10 cellular contexts compared by ENCODE assay signal in genomic region chr17:78882546-78883089, GRCh38. TPM values are rescaled to one million over a fixed set of nuclear protein-coding genes. Genes with fewer than 3 reads are reported as not detected.
A peak's percentile ranks its signal among the peaks of the same experiment; 100 is the strongest.
DNase-seq lines count a peak whose midpoint lies in the region; ATAC-seq and TF ChIP-seq lines count a peak whose summit lies in the region.
"Had no signal": no experiment of that assay in that cellular context is flagged by ENCODE, and none has a peak within 500 bp of the region (broad histone marks: within the 10 kb centered on the region; RNA-seq: fewer than 3 reads in every experiment).

No MANE protein-coding gene starts in this region.

- H3K27me3 ChIP-seq in IMR-90 (ENCODE audit: control insufficient read depth, insufficient read depth, low read length) (no peaks in the 10 kb centered on the region), lower lobe of right lung (ENCODE audit: low read depth) (no peaks in the 10 kb centered on the region)

- TF ChIP-seq CTCF in IMR-90 (conservative IDR thresholded peaks at IDR 0.05; ENCODE audit: low read depth, low read length) (no peak), brain (conservative IDR thresholded peaks at IDR 0.05) (no peak), lower lobe of right lung (IDR thresholded peaks at IDR 0.05) (no peak)

- peak overlapping the region; percentile 77 to 92 for H4K8ac ChIP-seq in IMR-90 (ENCODE audit: low read depth in 2 of 2, low read length in 2 of 2)

- H3K4me1 ChIP-seq in IMR-90 (ENCODE audit: control insufficient read depth, insufficient read depth, low read length) (peaks cover 53% of the 10 kb centered on the region), lower lobe of right lung (peaks cover 59% of the 10 kb centered on the region)

- H3K9ac ChIP-seq in IMR-90 (ENCODE audit: low read depth, low read length): peak overlapping the region; percentile 24; the same call in 1 of the 2 replicates

- POLR2A ChIA-PET in IMR-90 (lab: Charles Lee; ENCODE audit: unreplicated experiment): no interaction called here

- peak overlapping the region; percentile 100 for H2AK9ac ChIP-seq in IMR-90 (replicated peaks; ENCODE audit: low read depth, low read length, poor library complexity)

- H3K56ac ChIP-seq in IMR-90 (ENCODE audit: extremely low read depth, insufficient read depth, low read length): peak overlapping the region; percentile 86

- peak overlapping the region; percentile 22 for H3K18ac ChIP-seq in IMR-90 (ENCODE audit: low read depth, low read length)

- H3K36me3 ChIP-seq in IMR-90 (ENCODE audit: control insufficient read depth, insufficient read depth, low read length): peaks cover 6% of the 10 kb centered on the region; the same call in 1 of the 2 replicates
- H3K36me3 ChIP-seq in lower lobe of right lung: peaks cover 5% of the 10 kb centered on the region

- peak overlapping the region; percentile 98 for H2BK120ac ChIP-seq in IMR-90 (ENCODE audit: low read depth, low read length)

- 88% methylated on average over 5 of the region's 14 CpGs; no CpG with 5 or more reads in 1 of the 2 experiments for WGBS in IMR-90 (ENCODE audit: extremely low coverage in 2 of 2, insufficient read length in 1 of 2), 2 experiments

- no peak for TF ChIP-seq RAD21 in IMR-90 (IDR thresholded peaks at IDR 0.05; ENCODE audit: low read length)

- peak overlapping the region; percentile 90 for H2BK20ac ChIP-seq in IMR-90 (ENCODE audit: low read depth, low read length)

- peaks cover 9% of the 10 kb centered on the region for H3K36me3 Mint-ChIP-seq in brain

- no peaks in the 10 kb centered on the region for H3K27me3 Mint-ChIP-seq in brain

- H3K9me3 ChIP-seq in IMR-90 (ENCODE audit: control insufficient read depth, insufficient read depth, low read length) (no peaks in the 10 kb centered on the region), lower lobe of right lung (no peaks in the 10 kb centered on the region)

- CTCF ChIA-PET in IMR-90 (lab: Yijun Ruan, JAX): interaction anchor here (1.1 kb wide), 1 partner anchor 89 kb away, joined by 3 read pairs; no protein-coding TSS in a partner anchor

- peaks cover 95% of the 10 kb centered on the region for H3K4me1 Mint-ChIP-seq in brain

- no peak overlapping the region for H3K4me3 ChIP-seq in IMR-90 (ENCODE audit: insufficient read depth, low read depth, low read length)
- H3K4me3 ChIP-seq in lower lobe of right lung: peak overlapping the region; percentile 18

- peaks cover 33 to 88% of the 10 kb centered on the region in 2 experiments for H3K79me1 ChIP-seq in IMR-90 (ENCODE audit: low read depth in 1 of 2, low read length in 2 of 2)

- H3K27ac Mint-ChIP-seq in brain: peak overlapping the region; percentile 96 to 100 (median 98)

- dilution Hi-C loops in IMR-90 (cut with HindIII; ENCODE audit: low sequenced_read_pairs, unreplicated experiment): no loop called here

- H2BK15ac ChIP-seq in IMR-90 (ENCODE audit: low read depth, low read length): peak overlapping the region; percentile 92; the same call in 2 of the 3 replicates

- H4K91ac ChIP-seq in IMR-90 (ENCODE audit: insufficient read depth, low read depth, low read length): peak overlapping the region; percentile 98

- H2BK5ac ChIP-seq in IMR-90 (ENCODE audit: low read depth, low read length, poor library complexity, severe bottlenecking): peak overlapping the region; percentile 99

- H4K5ac ChIP-seq in IMR-90 (ENCODE audit: low read depth, low read length): peak overlapping the region; percentile 56

- intact Hi-C loops in IMR-90 (cut with micrococcal nuclease) (no loop called here), lower lobe of right lung (cut with DNase I) (no loop called here)

- DNase-seq in IMR-90 (no peak), lower lobe of right lung (peak; percentile 72), iPS-NIHi11 (ENCODE audit: low spot score) (no peak), NCI-H446 treated with DMSO at 0.1 percent for 48 hours (lab: John Stamatoyannopoulos, UW) (no peak)
- DNase-seq: activated naive CD4-positive, alpha-beta T cell had no signal

- H3K4me3 Mint-ChIP-seq in brain: peak overlapping the region in 4 of 5 experiments; percentile 27 to 79 (median 74)

- peaks cover 48% of the 10 kb centered on the region for H4K20me1 ChIP-seq in IMR-90 (ENCODE audit: insufficient read depth, low read length)

- no TSS peak for BruUV-seq in IMR-90 (replicated peaks; lab: Mats Ljungman, UMichigan)

- no peak for TF ChIP-seq POLR2A in IMR-90 (IDR thresholded peaks at IDR 0.05; ENCODE audit: low read depth, low read length)

- peaks cover 46% of the 10 kb centered on the region for H3K9me1 ChIP-seq in IMR-90 (ENCODE audit: insufficient read depth, low read length)

- no peaks in the 10 kb centered on the region for H3K9me3 Mint-ChIP-seq in brain

- peak overlapping the region; percentile 97 for H3K23ac ChIP-seq in IMR-90 (ENCODE audit: low read depth, low read length)

- in situ Hi-C loops in IMR-90 (cut with MboI; ENCODE audit: low sequenced_read_pairs): no loop called here

- H3K4ac ChIP-seq in IMR-90 (ENCODE audit: low read depth, low read length): peak overlapping the region; percentile 98

- peak overlapping the region; percentile 86 for H3K27ac ChIP-seq in IMR-90 (ENCODE audit: insufficient read depth, low read length)
- H3K27ac ChIP-seq in lower lobe of right lung: peak overlapping the region; percentile 85
- peak overlapping the region; percentile 100 for H3K27ac ChIP-seq in temporal lobe (ENCODE audit: low read depth, low read length)

- peak overlapping the region; percentile 98 for H2AK5ac ChIP-seq in IMR-90 (ENCODE audit: low read depth, low read length)

- peak overlapping the region; percentile 83 for H3K14ac ChIP-seq in IMR-90 (replicated peaks; ENCODE audit: low read depth, low read length)

- peak overlapping the region; percentile 84 for H2AFZ ChIP-seq in IMR-90 (replicated peaks; ENCODE audit: low read length, poor library complexity)

- no peak for ATAC-seq in IMR-90 (ENCODE audit: low read depth)
- ATAC-seq in lower lobe of right lung: peak; percentile 1 to 12
- ATAC-seq in HG03108 (IDR thresholded peaks at IDR 0.05; ENCODE audit: unreplicated experiment): no peak
- ATAC-seq in GM21515 (IDR thresholded peaks at IDR 0.05; ENCODE audit: unreplicated experiment): no peak

- H3K4me2 ChIP-seq in IMR-90 (ENCODE audit: low read depth, low read length): no peak overlapping the region

TF ChIP-seq in IMR-90, 13 proteins besides CTCF, POLR2A, EP300 and RAD21:
- TF ChIP-seq MAFK (IDR thresholded peaks at IDR 0.05; ENCODE audit: low read depth, low read length) (no peak), ELK1 (IDR thresholded peaks at IDR 0.05; ENCODE audit: borderline replicate concordance, low read depth, low read length) (no peak), FOS (IDR thresholded peaks at IDR 0.05; ENCODE audit: low read depth, low read length) (no peak), CEBPB (IDR thresholded peaks at IDR 0.05; ENCODE audit: low read depth, low read length) (no peak), BHLHE40 (IDR thresholded peaks at IDR 0.05; ENCODE audit: low read depth, low read length) (no peak), RFX5 (IDR thresholded peaks at IDR 0.05; ENCODE audit: low read depth, low read length) (no peak), NFE2L2 (IDR thresholded peaks at IDR 0.05; ENCODE audit: low read depth, low read length) (no peak), CHD1 (IDR thresholded peaks at IDR 0.05; ENCODE audit: low read depth, low read length) (no peak), MXI1 (IDR thresholded peaks at IDR 0.05; ENCODE audit: borderline replicate concordance, low read depth, low read length) (no peak), SMC3 (IDR thresholded peaks at IDR 0.05; ENCODE audit: low read depth, low read length) (no peak), USF2 (IDR thresholded peaks at IDR 0.05; ENCODE audit: low read depth, low read length) (no peak), MAZ (IDR thresholded peaks at IDR 0.05; ENCODE audit: borderline replicate concordance, low read depth, low read length) (no peak), RCOR1 (IDR thresholded peaks at IDR 0.05; ENCODE audit: insufficient replicate concordance, low read length) (no peak)
TF ChIP-seq in IMR-90: peak in this region for 0.

RNA-seq across cellular contexts. Expression of gene CEP295NL, which starts 20.4 kb away (rescaled TPM):
- total RNA-seq in IMR-90 (2012; rRNA removed): 0.56 and 0.72 TPM in 2 replicates
- 0.11 and 0.31 TPM in 2 replicates for polyA plus RNA-seq in IMR-90 (2012; rRNA removed)
- 0.09 and 0.15 TPM in 2 replicates for polyA plus RNA-seq in IMR-90 (2012; cell fraction: cytosol; rRNA removed)
- 1.1 and 1.2 TPM in 2 replicates for polyA plus RNA-seq in IMR-90 (2012; cell fraction: nucleus; rRNA removed; ENCODE audit: low replicate concordance)
- 0.20 TPM for polyA plus RNA-seq in brain (ENCODE audit: insufficient read depth, low read depth, low replicate concordance)
- 5.5 TPM for total RNA-seq in lower lobe of right lung
- total RNA-seq in temporal lobe: 1.7 TPM
- total RNA-seq: OCI-LY7 had no signal

RNA-seq across cellular contexts. Expression of gene USP36, which starts 42.0 kb away (rescaled TPM):
- total RNA-seq in IMR-90 (2012; rRNA removed): 28.3 and 30.6 TPM in 2 replicates
- polyA plus RNA-seq in IMR-90 (2012; rRNA removed): 38.3 and 39.7 TPM in 2 replicates
- 21.7 and 22.5 TPM in 2 replicates for polyA plus RNA-seq in IMR-90 (2012; cell fraction: cytosol; rRNA removed)
- 135 and 196 TPM in 2 replicates for polyA plus RNA-seq in IMR-90 (2012; cell fraction: nucleus; rRNA removed; ENCODE audit: low replicate concordance)
- polyA plus RNA-seq in brain (ENCODE audit: insufficient read depth, low read depth, low replicate concordance): 24.7 TPM
- 58.6 TPM for total RNA-seq in lower lobe of right lung
- 17.9 TPM for total RNA-seq in temporal lobe

RNA-seq across cellular contexts. Expression of gene TIMP2, which starts 42.6 kb away (rescaled TPM):
- total RNA-seq in IMR-90 (2012; rRNA removed) (43.9 and 48.6 TPM in 2 replicates), lower lobe of right lung (260 TPM), temporal lobe (70.6 TPM)
- polyA plus RNA-seq in IMR-90 (2012; rRNA removed) (352 and 416 TPM in 2 replicates), brain (ENCODE audit: insufficient read depth, low read depth, low replicate concordance) (314 TPM)
- 411 and 495 TPM in 2 replicates for polyA plus RNA-seq in IMR-90 (2012; cell fraction: cytosol; rRNA removed)
- polyA plus RNA-seq in IMR-90 (2012; cell fraction: nucleus; rRNA removed; ENCODE audit: low replicate concordance): 193 and 240 TPM in 2 replicates

Comparison
In these comparisons a context has a peak if more than half of its experiments do, and no peak if none do; other contexts are left out.
1. ATAC-seq: peak in lower lobe of right lung (2 of 2); none in IMR-90 (single experiment), HG03108 (single experiment) and GM21515 (single experiment).
2. Peak in every context shown above with its lines, with median percentiles within 50 percentile points of each other: H3K27ac ChIP-seq.